Comparison of ENCODE assay signal across 8 cellular contexts in genomic region chr13:111115051-111115840, GRCh38. TPM values are rescaled to one million over a fixed set of nuclear protein-coding genes. Genes with fewer than 3 reads are reported as not detected.
A peak's percentile ranks its signal among the peaks of the same experiment; 100 is the strongest.
DNase-seq lines count a peak whose midpoint lies in the region; ATAC-seq and TF ChIP-seq lines count a peak whose summit lies in the region.

ARHGEF7 (plus strand) TSS chr13:111115310; CDS start chr13:111115527, 217 bp downstream.

- CTCF ChIA-PET in activated naive CD4-positive, alpha-beta T cell treated with anti-CD3 and anti-CD28 coated beads for 36 hours (lab: Charles Lee) = no interaction called here

- peak within 1 kb of the TSS; percentile 78 for H3K4me3 Mint-ChIP-seq in activated naive CD4-positive, alpha-beta T cell treated with anti-CD3 and anti-CD28 coated beads for 36 hours

- intact Hi-C loops in activated naive CD4-positive, alpha-beta T cell treated with anti-CD3 and anti-CD28 coated beads for 36 hours (cut with micrococcal nuclease) = loop anchor here (2.0 kb wide), 1 partner anchor 38 kb away; no protein-coding TSS in a partner anchor
- intact Hi-C loops in colonic mucosa (cut with DNase I) (no loop called here), right lobe of liver (cut with DNase I) (no loop called here)

- H3K4me1 ChIP-seq in NT2/D1 (ENCODE audit: insufficient read depth, insufficient read length) (peaks cover under 1% of the 10 kb centered on the region), colonic mucosa (no peaks in the 10 kb centered on the region), right lobe of liver (peaks cover 0 to 17% (median 4%) of the 10 kb centered on the region in 4 donors)

- no peak for TF ChIP-seq POLR2A in right lobe of liver (IDR thresholded peaks at IDR 0.05)

- TF ChIP-seq CTCF in colonic mucosa (IDR thresholded peaks at IDR 0.05) (no peak), right lobe of liver (IDR thresholded peaks at IDR 0.05) (no peak), subcutaneous adipose tissue (IDR thresholded peaks at IDR 0.05; ENCODE audit: low read depth) (no peak)

- H3K27ac ChIP-seq in colonic mucosa = no peak within 1 kb of the TSS
- H3K27ac ChIP-seq in right lobe of liver = peak within 1 kb of the TSS; percentile 33 to 74 (median 69)

- H3K4me3 ChIP-seq in NT2/D1 (ENCODE audit: insufficient read length, low read depth) = peak within 1 kb of the TSS; percentile 56
- H3K4me3 ChIP-seq in colonic mucosa = peak within 1 kb of the TSS; percentile 49
- peak within 1 kb of the TSS; percentile 52 to 57 (median 56) for H3K4me3 ChIP-seq in right lobe of liver

- ATAC-seq in right lobe of liver = peak; percentile 20 to 31 (median 23)

- H3K4me1 Mint-ChIP-seq in activated naive CD4-positive, alpha-beta T cell treated with anti-CD3 and anti-CD28 coated beads for 36 hours (ENCODE audit: low read depth) = peaks cover 11% of the 10 kb centered on the region

- H3K27me3 ChIP-seq in NT2/D1 (ENCODE audit: insufficient read depth, insufficient read length) (peaks cover 70% of the 10 kb centered on the region), colonic mucosa (peaks cover 38% of the 10 kb centered on the region), right lobe of liver (no peaks in the 10 kb centered on the region)

- WGBS in right lobe of liver (ENCODE audit: insufficient coverage, low coverage, low lambda C conversion rate, missing lambda C conversion rate) = 0% methylated on average over 14 of the region's 121 CpGs

- no peaks in the 10 kb centered on the region for H3K36me3 ChIP-seq in NT2/D1 (ENCODE audit: insufficient read depth, insufficient read length, low read length)
- H3K36me3 ChIP-seq in colonic mucosa = no peaks in the 10 kb centered on the region
- no peaks in the 10 kb centered on the region for H3K36me3 ChIP-seq in right lobe of liver

- peak; percentile 10 for DNase-seq in activated naive CD4-positive, alpha-beta T cell treated with anti-CD3 and anti-CD28 coated beads for 36 hours
- no peak for DNase-seq in activated naive CD4-positive, alpha-beta T cell treated with anti-CD3 and anti-CD28 coated beads, Interleukin-2, amount 50 U/mL, for 16 hours
- DNase-seq in NT2/D1 (ENCODE audit: low read depth, low spot score) = no peak
- DNase-seq in colonic mucosa = no peak
- DNase-seq in right lobe of liver = peak in 1 of 3 donors; percentile 44
- no peak for DNase-seq in NCI-H128 (lab: John Stamatoyannopoulos, UW; ENCODE audit: unreplicated experiment)
- DNase-seq in SIG-M5 (lab: John Stamatoyannopoulos, UW) = no peak

- H3K36me3 Mint-ChIP-seq in activated naive CD4-positive, alpha-beta T cell treated with anti-CD3 and anti-CD28 coated beads for 36 hours (ENCODE audit: low read depth) = no peaks in the 10 kb centered on the region

- no peak within 1 kb of the TSS for H3K27ac Mint-ChIP-seq in activated naive CD4-positive, alpha-beta T cell treated with anti-CD3 and anti-CD28 coated beads for 36 hours

- peaks cover 66% of the 10 kb centered on the region for H3K27me3 Mint-ChIP-seq in activated naive CD4-positive, alpha-beta T cell treated with anti-CD3 and anti-CD28 coated beads for 36 hours (ENCODE audit: low read depth)

- H3K9ac ChIP-seq in NT2/D1 (ENCODE audit: insufficient read length, low read depth) (peak within 1 kb of the TSS; percentile 50), colonic mucosa (ENCODE audit: low read depth in 2 of 2, low read length in 2 of 2) (peak within 1 kb of the TSS; percentile 20 to 32)

- H3K9me3 ChIP-seq in NT2/D1 (ENCODE audit: insufficient read depth, low read length) (no peaks in the 10 kb centered on the region; the same call in 1 of the 2 replicates), colonic mucosa (no peaks in the 10 kb centered on the region), right lobe of liver (no peaks in the 10 kb centered on the region)

- H3K9me3 Mint-ChIP-seq in activated naive CD4-positive, alpha-beta T cell treated with anti-CD3 and anti-CD28 coated beads for 36 hours = no peaks in the 10 kb centered on the region

RNA-seq across cellular contexts. Expression of gene ARHGEF7, which starts in this region (rescaled TPM):
- 10 to 100 TPM; 48.4 to 56.6 TPM for total RNA-seq in activated naive CD4-positive, alpha-beta T cell treated with anti-CD3 and anti-CD28 coated beads for 36 hours
- 10 to 100 TPM; 46.7 to 50.7 TPM for total RNA-seq in colonic mucosa
- total RNA-seq in right lobe of liver = 10 to 100 TPM; 22.0 to 40.1 (median 33.8) TPM
- total RNA-seq in subcutaneous adipose tissue = 100 to 1,000 TPM in 2 of 4 donors, 10 to 100 TPM in 2; 79.2 to 173 (median 114) TPM
